Comparison of ENCODE assay signal across 8 cellular contexts in genomic region chr22:36374603-36375024, GRCh38. TPM values are rescaled to one million over a fixed set of nuclear protein-coding genes. Genes with fewer than 3 reads are reported as not detected.
A peak's percentile ranks its signal among the peaks of the same experiment; 100 is the strongest.
DNase-seq lines count a peak whose midpoint lies in the region; ATAC-seq and TF ChIP-seq lines count a peak whose summit lies in the region.

No MANE protein-coding gene starts in this region.

- H3K9me3 ChIP-seq in endodermal cell (ENCODE audit: control insufficient read depth, low read length): no peaks in the 10 kb centered on the region
- H3K9me3 ChIP-seq in gastrocnemius medialis: no peaks in the 10 kb centered on the region

- DNase-seq in EH (ENCODE audit: low read depth): peak; percentile 62
- DNase-seq in T-helper 22 cell (ENCODE audit: low read depth): peak; percentile 56
- peak; percentile 55 for DNase-seq in endodermal cell
- DNase-seq in gastrocnemius medialis: no peak
- DNase-seq in hypothalamus (lab: John Stamatoyannopoulos, UW): no peak
- DNase-seq in MV-4-11 (lab: John Stamatoyannopoulos, UW): no peak

- H3K4me1 ChIP-seq in endodermal cell (ENCODE audit: control insufficient read depth, insufficient read depth, low read length) (peaks cover 9% of the 10 kb centered on the region), gastrocnemius medialis (peaks cover 66 to 91% of the 10 kb centered on the region in 2 donors)

- no peak overlapping the region for H3K4me3 Mint-ChIP-seq in endodermal cell

- no peak for TF ChIP-seq POLR2A in gastrocnemius medialis (IDR thresholded peaks at IDR 0.05)

- H3K36me3 ChIP-seq in endodermal cell (ENCODE audit: control insufficient read depth, insufficient read depth, low read length) (peaks cover 58% of the 10 kb centered on the region), gastrocnemius medialis (no peaks in the 10 kb centered on the region)

- intact Hi-C loops in gastrocnemius medialis (cut with DNase I; ENCODE audit: low total_unique reads): no loop called here

- peaks cover 26% of the 10 kb centered on the region for H3K4me1 Mint-ChIP-seq in endodermal cell

- H3K27me3 ChIP-seq in endodermal cell (ENCODE audit: control insufficient read depth, insufficient read depth, low read length, poor library complexity, severe bottlenecking) (no peaks in the 10 kb centered on the region), gastrocnemius medialis (no peaks in the 10 kb centered on the region)

- 85 to 88% methylated on average over 7 to 11 of the region's 11 CpGs for WGBS in endodermal cell (ENCODE audit: insufficient coverage in 1 of 2, insufficient read length in 1 of 2), 2 experiments

- TF ChIP-seq CTCF in endodermal cell (conservative IDR thresholded peaks at IDR 0.05): no peak
- no peak for TF ChIP-seq CTCF in gastrocnemius medialis (IDR thresholded peaks at IDR 0.05 in 4 of 5, conservative IDR thresholded peaks at IDR 0.05 in 1 of 5)

- in situ Hi-C loops in gastrocnemius medialis (cut with MboI; ENCODE audit: low sequenced_read_pairs in 4 of 4): no loop called here

- no peaks in the 10 kb centered on the region for H3K9me3 Mint-ChIP-seq in endodermal cell

- H3K27me3 Mint-ChIP-seq in endodermal cell (ENCODE audit: insufficient read depth): no peaks in the 10 kb centered on the region

- H3K4me3 ChIP-seq in endodermal cell (ENCODE audit: low read length) (no peak overlapping the region), gastrocnemius medialis (no peak overlapping the region)

- peaks cover 44% of the 10 kb centered on the region for H3K36me3 Mint-ChIP-seq in endodermal cell (ENCODE audit: low read depth)

- H3K27ac ChIP-seq in endodermal cell (ENCODE audit: low read depth, low read length) (no peak overlapping the region), gastrocnemius medialis (peak overlapping the region; percentile 82 to 84 (median 83))

- H3K27ac Mint-ChIP-seq in endodermal cell: peak overlapping the region; percentile 58

- no peak overlapping the region for H3K9ac ChIP-seq in endodermal cell (ENCODE audit: extremely low read depth, low read length, poor library complexity, severe bottlenecking)

- ATAC-seq in gastrocnemius medialis (no peak), HG03159 (IDR thresholded peaks at IDR 0.05; ENCODE audit: unreplicated experiment) (no peak), HG03521 (IDR thresholded peaks at IDR 0.05; ENCODE audit: unreplicated experiment) (no peak)

RNA-seq across cellular contexts. Expression of gene MYH9, which starts 13.2 kb away (rescaled TPM):
- 100 to 1,000 TPM; 270 to 288 TPM for total RNA-seq in endodermal cell
- polyA plus RNA-seq in endodermal cell (2013, experiment 1 of 2): 131 TPM
- polyA plus RNA-seq in endodermal cell (2013, experiment 2 of 2): 136 TPM
- 100 to 1,000 TPM in 3 of 4 donors, 10 to 100 TPM in 1; 38.9 to 115 (median 104) TPM for total RNA-seq in gastrocnemius medialis

Comparison
In these comparisons a context has a peak if more than half of its experiments do, and no peak if none do; other contexts are left out.
1. DNase-seq: peak in EH (single experiment), T-helper 22 cell (single experiment) and endodermal cell (single experiment); none in gastrocnemius medialis (0 of 2), hypothalamus (0 of 51) and MV-4-11 (single experiment).